Comparison of ENCODE assay signal across 28 cellular contexts in the genomic region with DNA sequence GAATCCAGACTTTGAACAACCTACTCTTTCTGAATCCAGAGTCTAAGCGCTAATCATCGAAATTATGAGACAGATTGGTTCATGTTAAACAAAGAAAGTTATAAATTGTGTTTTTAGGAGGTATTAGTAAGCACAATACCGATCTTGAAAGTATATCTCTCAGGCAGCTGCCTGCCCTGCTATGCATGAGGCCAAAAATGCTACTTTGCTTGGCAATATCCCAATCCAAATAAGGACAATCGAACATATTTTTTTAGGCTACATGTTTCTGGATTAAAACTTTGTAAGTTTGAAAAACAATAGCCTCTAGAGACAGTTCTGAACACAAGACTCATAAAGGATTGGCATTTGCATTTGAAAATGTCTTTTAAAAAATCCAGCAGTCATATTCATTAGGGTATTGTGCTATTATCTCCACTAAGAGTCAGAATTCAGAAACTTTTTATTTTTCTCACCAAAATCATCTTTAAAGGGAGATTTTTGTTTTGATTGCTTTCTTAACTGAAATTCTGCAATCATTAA.
DNase-seq lines count a peak whose midpoint lies in the region; ATAC-seq and TF ChIP-seq lines count a peak whose summit lies in the region.
"Had no signal": no experiment of that assay in that cellular context is flagged by ENCODE, and none has a peak within 500 bp of the region (broad histone marks: within the 10 kb centered on the region; RNA-seq: fewer than 3 reads in every experiment).

No MANE protein-coding gene starts in this region.

- H2BK120ac ChIP-seq in mesenchymal stem cell (ENCODE audit: low read depth, low read length), result no peak overlapping the region

- H2AFZ ChIP-seq in mesenchymal stem cell (ENCODE audit: low read depth, low read length), result no peak overlapping the region

- no peak overlapping the region for H2BK5ac ChIP-seq in mesenchymal stem cell (ENCODE audit: low read depth, low read length, poor library complexity, severe bottlenecking)

- DNase-seq in left ventricle myocardium inferior (no peak), Right ventricle myocardium inferior (ENCODE audit: missing footprints) (no peak), dermis blood vessel endothelial cell (peak; percentile 24), mesenchymal stem cell (no peak), ecto neural progenitor cell (ENCODE audit: low spot score) (no peak), activated T-cell treated with anti-CD3 and anti-CD28 coated beads for 4 hours (no peak)
- DNase-seq: activated CD4-positive, alpha-beta T cell treated with anti-CD3 and anti-CD28 coated beads, Interleukin-2, amount 10 ng/mL, durations not matched to agents 24 days and 14 days; activated CD8-positive, alpha-beta memory T cell treated with anti-CD3 and anti-CD28 coated beads, Interleukin-2, amount 10 ng/mL, durations not matched to agents 7 days and 5 days; activated naive CD8-positive, alpha-beta T cell treated with anti-CD3 and anti-CD28 coated beads, Interleukin-2, amount 10 ng/mL, durations not matched to agents 7 days and 5 days; BE2C; Caco-2; dorsolateral prefrontal cortex; erythroblast; left cardiac atrium; NCI-H187 treated with DMSO at 0.1 percent for 48 hours; OCI-M1; posterior cingulate gyrus; SHP77; stimulated activated CD4-positive, alpha-beta T cell treated with anti-CD3 and anti-CD28 coated beads, Interleukin-4, amount 100 ng/mL, for 24 hours; stimulated activated naive CD8-positive, alpha-beta T cell treated with anti-CD3 and anti-CD28 coated beads, Interleukin-15, amount 100 ng/mL, for 72 hours; T-helper 1 cell; upper lobe of right lung had no signal

- no peak for TF ChIP-seq CTCF in left ventricle myocardium inferior (IDR thresholded peaks at IDR 0.05; ENCODE audit: borderline replicate concordance)

- no peak overlapping the region for H3K4ac ChIP-seq in mesenchymal stem cell (ENCODE audit: low read depth in 1 of 2, low read length in 2 of 2)

- no peak for ATAC-seq in Right ventricle myocardium inferior
- ATAC-seq in HG03571 (IDR thresholded peaks at IDR 0.05; ENCODE audit: unreplicated experiment), result no peak
- no peak for ATAC-seq in HG03457 (IDR thresholded peaks at IDR 0.05; ENCODE audit: unreplicated experiment)
- ATAC-seq: activated CD8-positive, alpha-beta memory T cell treated with anti-CD3 and anti-CD28 coated beads, Interleukin-2, amount 10 ng/mL, durations not matched to agents 7 days and 5 days; K562; natural killer cell treated with Interleukin-12 subunit alpha and Interleukin-12 subunit beta and Interleukin-15 and Interleukin-18, amount 100 ng/mL, for 72 hours; stimulated activated naive CD8-positive, alpha-beta T cell treated with anti-CD3 and anti-CD28 coated beads, Interleukin-15, amount 100 ng/mL, for 72 hours; upper lobe of right lung had no signal

- H3K36me3 ChIP-seq in left ventricle myocardium inferior (no peaks in the 10 kb centered on the region), mesenchymal stem cell (ENCODE audit: control insufficient read depth in 1 of 2, insufficient read depth in 2 of 2, low read depth in 1 of 2, low read length in 2 of 2) (peaks cover 0 to 6% of the 10 kb centered on the region in 2 experiments)
- H3K36me3 ChIP-seq: BE2C, breast epithelium, upper lobe of right lung had no signal

- intact Hi-C loops in left ventricle myocardium inferior (cut with micrococcal nuclease), result no loop called here
- intact Hi-C loops in Right ventricle myocardium inferior (cut with DNase I), result no loop called here

- no peak overlapping the region for H2BK15ac ChIP-seq in mesenchymal stem cell (ENCODE audit: low read depth, poor library complexity, severe bottlenecking)

- no peaks in the 10 kb centered on the region for H3K4me1 ChIP-seq in left ventricle myocardium inferior
- no peaks in the 10 kb centered on the region for H3K4me1 ChIP-seq in mesenchymal stem cell (ENCODE audit: control insufficient read depth, insufficient read depth, low read depth, low read length)
- H3K4me1 ChIP-seq: BE2C, breast epithelium, Caco-2, upper lobe of right lung had no signal

- no peak overlapping the region for H4K8ac ChIP-seq in mesenchymal stem cell (ENCODE audit: low read length)

- no peak overlapping the region for H2AK5ac ChIP-seq in mesenchymal stem cell (ENCODE audit: low read length, severe bottlenecking)

- WGBS in mesenchymal stem cell, result 87% methylated on average over 3 of the region's 4 CpGs

- H3K18ac ChIP-seq in mesenchymal stem cell (ENCODE audit: low read depth in 1 of 2, low read length in 2 of 2), result no peak overlapping the region

- H3K27me3 ChIP-seq in left ventricle myocardium inferior (ENCODE audit: low read depth), result no peaks in the 10 kb centered on the region
- H3K27me3 ChIP-seq in mesenchymal stem cell (ENCODE audit: control insufficient read depth in 1 of 2, insufficient read depth in 1 of 2, low read length in 2 of 2), result no peaks in the 10 kb centered on the region
- H3K27me3 ChIP-seq: BE2C, breast epithelium, dorsolateral prefrontal cortex, upper lobe of right lung had no signal

- no peak overlapping the region for H3K23ac ChIP-seq in mesenchymal stem cell (ENCODE audit: low read length in 2 of 2)

- peak overlapping the region; percentile 42 for H3K27ac ChIP-seq in left ventricle myocardium inferior (replicated peaks)
- no peak overlapping the region for H3K27ac ChIP-seq in mesenchymal stem cell (ENCODE audit: low read length, poor library complexity, severe bottlenecking)
- H3K27ac ChIP-seq: breast epithelium, dorsolateral prefrontal cortex, upper lobe of right lung had no signal

- H3K4me2 ChIP-seq in mesenchymal stem cell (ENCODE audit: low read length, poor library complexity, severe bottlenecking), result no peak overlapping the region
- H3K4me2 ChIP-seq: smooth muscle cell had no signal

- H3K79me1 ChIP-seq in mesenchymal stem cell (replicated peaks; ENCODE audit: low read length, poor library complexity, severe bottlenecking), result no peaks in the 10 kb centered on the region

- H3K14ac ChIP-seq in mesenchymal stem cell (ENCODE audit: low read length in 2 of 2), result no peak overlapping the region

- H3K4me3 ChIP-seq in left ventricle myocardium inferior (no peak overlapping the region), mesenchymal stem cell (ENCODE audit: insufficient read depth in 1 of 2, low read depth in 1 of 2, low read length in 2 of 2) (no peak overlapping the region)
- H3K4me3 ChIP-seq: breast epithelium, dorsolateral prefrontal cortex, K562, smooth muscle cell, upper lobe of right lung had no signal

- H3K9me3 ChIP-seq in left ventricle myocardium inferior (replicated peaks) (no peaks in the 10 kb centered on the region), mesenchymal stem cell (ENCODE audit: control insufficient read depth, low read length) (no peaks in the 10 kb centered on the region)
- H3K9me3 ChIP-seq: BE2C, breast epithelium, Caco-2, upper lobe of right lung had no signal

- no peak overlapping the region for H2BK12ac ChIP-seq in mesenchymal stem cell (ENCODE audit: low read length in 2 of 2)

- peak overlapping the region; percentile 23 for H3K9ac ChIP-seq in mesenchymal stem cell (ENCODE audit: low read length)

- no peak overlapping the region for H4K91ac ChIP-seq in mesenchymal stem cell (ENCODE audit: low read length)
